1 cellular context compared by ENCODE assay signal in the genomic region with DNA sequence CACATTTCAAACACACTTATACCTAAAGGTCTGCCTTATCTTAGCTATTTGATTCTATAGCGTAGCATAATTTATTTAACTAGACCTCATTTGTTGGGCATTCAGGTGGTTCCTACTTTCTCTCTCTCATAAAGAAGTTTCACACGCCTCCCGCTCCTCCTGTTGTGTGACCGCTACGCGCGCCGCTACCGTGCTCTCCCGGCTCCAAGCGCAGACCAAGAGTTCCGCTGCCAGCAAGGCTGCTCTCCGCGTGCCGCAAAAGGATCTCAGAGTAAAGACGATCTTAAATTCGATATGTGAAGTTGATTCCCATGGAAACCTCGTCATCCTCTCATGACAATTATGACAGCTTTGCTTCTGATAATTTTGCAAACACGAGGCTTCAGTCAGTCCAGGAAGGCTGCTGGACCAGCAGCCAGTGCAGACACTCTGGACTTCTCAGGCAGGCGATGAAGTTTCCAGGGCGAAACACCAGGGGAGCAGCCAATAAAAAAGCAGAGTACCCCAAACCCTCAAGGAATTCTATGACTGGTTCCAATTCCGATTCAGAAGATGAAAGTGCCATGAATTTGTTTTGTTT.
TF ChIP-seq lines count a peak whose summit lies in the region.

No MANE protein-coding gene starts in this region.

TF ChIP-seq in HepG2, 621 proteins besides CTCF, POLR2A, EP300 and RAD21:
- peak; percentile 46; the same call in 1 of the 2 replicates for TF ChIP-seq CREB1 (IDR thresholded peaks at IDR 0.05)
- no peak for TF ChIP-seq CREB1 (CRISPR knock-in tag; IDR thresholded peaks at IDR 0.05)
- no peak for TF ChIP-seq KDM5B (CRISPR knock-in tag; IDR thresholded peaks at IDR 0.05; ENCODE audit: borderline replicate concordance)
TF ChIP-seq in HepG2: peak in this region for 1.
